Comparison of ENCODE assay signal across 10 cellular contexts in genomic region chr4:68569036-68569435, GRCh38. TPM values are rescaled to one million over a fixed set of nuclear protein-coding genes. Genes with fewer than 3 reads are reported as not detected.
"Had no signal": no experiment of that assay in that cellular context is flagged by ENCODE, and none has a peak within 500 bp of the region (broad histone marks: within the 10 kb centered on the region; RNA-seq: fewer than 3 reads in every experiment).

No MANE protein-coding gene starts in this region.

RNA-seq across cellular contexts. Expression of gene UGT2B17, which starts 7.1 kb away (rescaled TPM):
- total RNA-seq: activated CD8-positive, alpha-beta memory T cell treated with anti-CD3 and anti-CD28 coated beads for 36 hours; activated naive CD4-positive, alpha-beta T cell treated with anti-CD3 and anti-CD28 coated beads for 36 hours; activated T-helper 17 cell treated with anti-CD3 and anti-CD28 coated beads, Interleukin-2, amount 50 U/mL, for 72 hours; astrocyte; cardiac muscle cell; esophagus squamous epithelium; natural killer cell treated with Interleukin-12 subunit alpha and Interleukin-12 subunit beta and Interleukin-15 and Interleukin-18, amount 100 ng/mL, for 72 hours; occipital lobe; progenitor cell of endocrine pancreas; vagina had no signal
- polyA plus RNA-seq: cardiac muscle cell had no signal
